Comparison of ENCODE assay signal across 8 cellular contexts in genomic region chr16:9258423-9259051, GRCh38.
DNase-seq lines count a peak whose midpoint lies in the region; ATAC-seq and TF ChIP-seq lines count a peak whose summit lies in the region.

No MANE protein-coding gene starts in this region.

- peak; percentile 53 for ATAC-seq in activated CD4-positive, alpha-beta T cell treated with anti-CD3 and anti-CD28 coated beads for 36 hours
- ATAC-seq in HG03442 (IDR thresholded peaks at IDR 0.05; ENCODE audit: unreplicated experiment): peak; percentile 60
- no peak for ATAC-seq in HG02852 (IDR thresholded peaks at IDR 0.05; ENCODE audit: unreplicated experiment)

- peaks cover 24% of the 10 kb centered on the region for H3K27me3 Mint-ChIP-seq in activated CD4-positive, alpha-beta T cell treated with anti-CD3 and anti-CD28 coated beads for 36 hours
- H3K27me3 Mint-ChIP-seq in T-helper 2 cell treated with Interferon-gamma antibody and Interleukin-4, amounts not matched to agents 5 μg/mL and 100 μg/mL, for 36 hours (ENCODE audit: low read depth): no peaks in the 10 kb centered on the region

- intact Hi-C loops in activated CD4-positive, alpha-beta T cell treated with anti-CD3 and anti-CD28 coated beads for 36 hours (cut with DNase I, micrococcal nuclease): loop anchor here in 1 of 2 experiments (1.0 kb wide), 1 partner anchor 923 kb away; no protein-coding TSS in a partner anchor

- no peaks in the 10 kb centered on the region for H3K4me1 Mint-ChIP-seq in activated CD4-positive, alpha-beta T cell treated with anti-CD3 and anti-CD28 coated beads for 36 hours
- no peaks in the 10 kb centered on the region for H3K4me1 Mint-ChIP-seq in T-helper 2 cell treated with Interferon-gamma antibody and Interleukin-4, amounts not matched to agents 5 μg/mL and 100 μg/mL, for 36 hours (ENCODE audit: low read depth)

- peak; percentile 62 for DNase-seq in activated CD4-positive, alpha-beta T cell treated with anti-CD3 and anti-CD28 coated beads for 36 hours
- no peak for DNase-seq in activated CD4-positive, alpha-beta T cell treated with anti-CD3 and anti-CD28 coated beads, Interleukin-2, amount 50 U/mL, for 4 hours
- DNase-seq in T-helper 2 cell treated with Interferon-gamma antibody and Interleukin-4, amounts not matched to agents 5 μg/mL and 100 μg/mL, for 36 hours (ENCODE audit: low spot score): peak; percentile 7
- peak; percentile 3 for DNase-seq in fibroblast of pulmonary artery (ENCODE audit: low read depth)
- DNase-seq in occipital lobe (lab: John Stamatoyannopoulos, UW): peak; percentile 61
- no peak for DNase-seq in NCI-H345 treated with DMSO at 0.1 percent for 48 hours (lab: John Stamatoyannopoulos, UW; ENCODE audit: unreplicated experiment)

- H3K9me3 Mint-ChIP-seq in activated CD4-positive, alpha-beta T cell treated with anti-CD3 and anti-CD28 coated beads for 36 hours (ENCODE audit: low read depth): no peaks in the 10 kb centered on the region
- H3K9me3 Mint-ChIP-seq in T-helper 2 cell treated with Interferon-gamma antibody and Interleukin-4, amounts not matched to agents 5 μg/mL and 100 μg/mL, for 36 hours: no peaks in the 10 kb centered on the region

- no peak overlapping the region for H3K4me3 Mint-ChIP-seq in activated CD4-positive, alpha-beta T cell treated with anti-CD3 and anti-CD28 coated beads for 36 hours
- H3K4me3 Mint-ChIP-seq in T-helper 2 cell treated with Interferon-gamma antibody and Interleukin-4, amounts not matched to agents 5 μg/mL and 100 μg/mL, for 36 hours: no peak overlapping the region

- POLR2A ChIA-PET in activated CD4-positive, alpha-beta T cell treated with anti-CD3 and anti-CD28 coated beads for 36 hours (lab: Charles Lee): no interaction called here

- H3K4me3 ChIP-seq in fibroblast of pulmonary artery (replicated peaks; ENCODE audit: low read depth, low read length): no peak overlapping the region

- no peaks in the 10 kb centered on the region for H3K36me3 Mint-ChIP-seq in activated CD4-positive, alpha-beta T cell treated with anti-CD3 and anti-CD28 coated beads for 36 hours (ENCODE audit: low read depth)
- no peaks in the 10 kb centered on the region for H3K36me3 Mint-ChIP-seq in T-helper 2 cell treated with Interferon-gamma antibody and Interleukin-4, amounts not matched to agents 5 μg/mL and 100 μg/mL, for 36 hours (ENCODE audit: low read depth)

- TF ChIP-seq CTCF in fibroblast of pulmonary artery (IDR thresholded peaks at IDR 0.05; ENCODE audit: low read length, missing control alignments): peak; percentile 35

- H3K27ac Mint-ChIP-seq in activated CD4-positive, alpha-beta T cell treated with anti-CD3 and anti-CD28 coated beads for 36 hours: no peak overlapping the region
- H3K27ac Mint-ChIP-seq in T-helper 2 cell treated with Interferon-gamma antibody and Interleukin-4, amounts not matched to agents 5 μg/mL and 100 μg/mL, for 36 hours: no peak overlapping the region

- CTCF ChIA-PET in activated CD4-positive, alpha-beta T cell treated with anti-CD3 and anti-CD28 coated beads for 36 hours (lab: Charles Lee): interaction anchor here (0.7 to 2.3 kb wide), 8 partner anchors 11 to 922 kb away, joined by 3 to 9 read pairs (median 4); no protein-coding TSS in a partner anchor

Comparison
In these comparisons a context has a peak if more than half of its experiments do, and no peak if none do; other contexts are left out.
1. DNase-seq: peak in activated CD4-positive, alpha-beta T cell treated with anti-CD3 and anti-CD28 coated beads for 36 hours (single experiment), T-helper 2 cell treated with Interferon-gamma antibody and Interleukin-4, amounts not matched to agents 5 μg/mL and 100 μg/mL, for 36 hours (single experiment), fibroblast of pulmonary artery (single experiment) and occipital lobe (single experiment); none in activated CD4-positive, alpha-beta T cell treated with anti-CD3 and anti-CD28 coated beads, Interleukin-2, amount 50 U/mL, for 4 hours (0 of 2) and NCI-H345 treated with DMSO at 0.1 percent for 48 hours (single experiment).